In genomic region chrX:151073767-151074166, GRCh38 we compare ENCODE assay signal across 29 cellular contexts.
A peak's percentile ranks its signal among the peaks of the same experiment; 100 is the strongest.
DNase-seq lines count a peak whose midpoint lies in the region; FAIRE-seq and TF ChIP-seq lines count a peak whose summit lies in the region.
"Had no signal": no experiment of that assay in that cellular context is flagged by ENCODE, and none has a peak within 500 bp of the region (broad histone marks: within the 10 kb centered on the region; RNA-seq: fewer than 3 reads in every experiment).

No MANE protein-coding gene starts in this region.

- no peaks in the 10 kb centered on the region for H3K36me3 ChIP-seq in kidney (ENCODE audit: control insufficient read depth in 1 of 2, insufficient read depth in 2 of 2, low read length in 2 of 2)
- H3K36me3 ChIP-seq in thyroid gland = no peaks in the 10 kb centered on the region
- H3K36me3 ChIP-seq: BE2C; BLaER1; BLaER1 treated with 17β-estradiol and CSF1 and Interleukin-3, amounts not matched to agents 10 nM and 100 nM had no signal

- H3K27ac ChIP-seq in kidney (ENCODE audit: low read depth in 2 of 2, low read length in 2 of 2) (no peak overlapping the region), thyroid gland (no peak overlapping the region)
- H3K27ac ChIP-seq: 22Rv1; A549; BLaER1; BLaER1 treated with 17β-estradiol and CSF1 and Interleukin-3, amounts not matched to agents 10 nM and 100 nM; C4-2B had no signal

- TF ChIP-seq POLR2A in thyroid gland (IDR thresholded peaks at IDR 0.05) = no peak

- H3K9me3 ChIP-seq in kidney (ENCODE audit: control insufficient read depth in 1 of 2, low read length in 2 of 2) (no peaks in the 10 kb centered on the region), thyroid gland (no peaks in the 10 kb centered on the region)
- H3K9me3 ChIP-seq: A549; BE2C; BLaER1; BLaER1 treated with 17β-estradiol and CSF1 and Interleukin-3, amounts not matched to agents 10 nM and 100 nM; Caco-2 had no signal

- H3K4me3 ChIP-seq in kidney (ENCODE audit: low read length in 2 of 2) = no peak overlapping the region
- no peak overlapping the region for H3K4me3 ChIP-seq in thyroid gland (replicated peaks in 1 of 3)
- H3K4me3 ChIP-seq: A549; BLaER1; BLaER1 treated with 17β-estradiol and CSF1 and Interleukin-3, amounts not matched to agents 10 nM and 100 nM had no signal

- no peaks in the 10 kb centered on the region for H3K4me1 ChIP-seq in kidney (ENCODE audit: control insufficient read depth in 1 of 2, insufficient read depth in 1 of 2, low read depth in 1 of 2, low read length in 2 of 2)
- no peaks in the 10 kb centered on the region for H3K4me1 ChIP-seq in thyroid gland
- H3K4me1 ChIP-seq: A549; BE2C; BLaER1; BLaER1 treated with 17β-estradiol and CSF1 and Interleukin-3, amounts not matched to agents 10 nM and 100 nM; Caco-2 had no signal

- DNase-seq in kidney = peak; percentile 63
- no peak for DNase-seq in thyroid gland
- DNase-seq: 8988T; ACHN; AML-193; BE2C; C1 segment of cervical spinal cord; Caco-2; Calu3; CD4-positive, alpha-beta memory T cell; CD4-positive, alpha-beta T cell; CD4-positive, CD25-positive, alpha-beta regulatory T cell; CD8-positive, alpha-beta memory T cell; CD8-positive, alpha-beta T cell; COR-L47; DMS 273 treated with DMSO at 0.1 percent for 48 hours; DMS153; DMS53; DMS79; DMS79 treated with DMSO at 0.1 percent for 48 hours; DND-41; EL had no signal

- no peaks in the 10 kb centered on the region for H3K27me3 ChIP-seq in thyroid gland
- H3K27me3 ChIP-seq: BE2C; BLaER1; BLaER1 treated with 17β-estradiol and CSF1 and Interleukin-3, amounts not matched to agents 10 nM and 100 nM had no signal

- FAIRE-seq in kidney (lab: Jason Lieb, UNC) = no peak
- FAIRE-seq: A204.1, A549, D721Med had no signal

- no peak for TF ChIP-seq CTCF in kidney (IDR thresholded peaks at IDR 0.05; ENCODE audit: borderline replicate concordance, extremely low read depth, insufficient read depth)
- TF ChIP-seq CTCF in thyroid gland (IDR thresholded peaks at IDR 0.05) = no peak

- intact Hi-C loops in kidney (cut with DNase I) = no loop called here
- intact Hi-C loops in thyroid gland (cut with DNase I) = no loop called here

- WGBS in thyroid gland, 2 donors = 94 to 100% methylated on average over 1 to 5 of the region's 12 CpGs

- no peak overlapping the region for H3K9ac ChIP-seq in kidney (ENCODE audit: low read length in 2 of 2)
- H3K9ac ChIP-seq: BLaER1; BLaER1 treated with 17β-estradiol and CSF1 and Interleukin-3, amounts not matched to agents 10 nM and 100 nM had no signal
